ENCODE assay signal across 6 cellular contexts in the genomic region with DNA sequence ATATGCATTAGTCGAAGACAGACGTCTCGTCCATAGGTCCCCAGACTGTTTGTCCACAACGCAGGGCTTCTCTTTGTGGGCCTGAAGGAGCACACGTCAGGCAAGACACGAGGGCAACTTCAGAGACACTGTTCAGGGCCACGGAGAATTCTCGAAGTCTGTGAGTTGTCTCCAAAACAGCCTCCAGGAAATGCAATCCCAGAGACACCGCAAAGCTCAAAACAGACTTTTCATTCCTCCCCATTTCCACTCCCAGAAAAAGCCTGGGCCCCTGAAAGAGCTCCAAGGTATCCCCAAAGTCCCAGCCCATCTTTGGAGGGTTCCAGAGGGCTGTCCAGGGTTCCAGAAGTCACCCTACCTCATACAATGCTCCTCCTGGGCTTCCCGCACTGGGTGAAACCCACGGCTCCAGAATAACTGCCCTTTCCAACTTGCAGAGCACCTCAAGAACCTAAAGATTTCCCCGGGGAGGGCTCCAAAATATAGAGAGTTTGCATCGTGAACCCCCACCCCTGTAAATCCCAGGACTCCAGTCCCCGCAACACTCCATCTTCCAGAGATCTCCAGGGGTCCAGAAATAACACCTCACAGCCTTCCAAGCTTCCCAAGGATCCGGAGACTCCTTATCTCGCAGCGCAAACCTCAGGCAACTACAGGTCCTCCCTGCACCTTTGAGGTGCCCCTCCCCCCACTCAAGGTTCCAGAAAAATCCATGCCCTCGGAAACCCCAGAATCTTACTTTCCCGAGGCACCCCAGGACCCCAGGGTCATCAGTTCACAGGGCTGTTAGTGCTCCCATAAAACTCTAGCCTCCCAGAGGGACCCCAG. TPM values are rescaled to one million over a fixed set of nuclear protein-coding genes. Genes with fewer than 3 reads are reported as not detected.
DNase-seq lines count a peak whose midpoint lies in the region; ATAC-seq lines count a peak whose summit lies in the region.

No MANE protein-coding gene starts in this region.

- peak overlapping the region; percentile 93 for H2AK5ac ChIP-seq in trophoblast cell (ENCODE audit: low read length)

- peaks cover 24 to 31% of the 10 kb centered on the region in 2 experiments for H3K36me3 ChIP-seq in trophoblast cell (ENCODE audit: control insufficient read depth in 1 of 2, insufficient read depth in 2 of 2, low read length in 2 of 2)

- no peaks in the 10 kb centered on the region for H3K9me3 ChIP-seq in trophoblast cell (ENCODE audit: insufficient read depth, low read depth, low read length)

- H3K79me2 ChIP-seq in trophoblast cell (ENCODE audit: control insufficient read depth, insufficient read depth, low read length, poor library complexity): peaks cover 16% of the 10 kb centered on the region

- H3K79me1 ChIP-seq in trophoblast cell (ENCODE audit: low read length): peaks cover 31% of the 10 kb centered on the region

- peak overlapping the region; percentile 84 for H4K12ac ChIP-seq in trophoblast cell (ENCODE audit: low read depth, low read length)

- H4K91ac ChIP-seq in trophoblast cell (ENCODE audit: low read depth, low read length): peak overlapping the region; percentile 99

- no peaks in the 10 kb centered on the region for H3K27me3 ChIP-seq in trophoblast cell (ENCODE audit: insufficient read depth, low read length)

- peak overlapping the region; percentile 97 for H3K27ac Mint-ChIP-seq in activated CD4-positive, alpha-beta T cell treated with anti-CD3 and anti-CD28 coated beads, Interleukin-2, amount 10 ng/mL, durations not matched to agents 7 days and 5 days

- H3K4me1 Mint-ChIP-seq in activated CD4-positive, alpha-beta T cell treated with anti-CD3 and anti-CD28 coated beads, Interleukin-2, amount 10 ng/mL, durations not matched to agents 7 days and 5 days: peaks cover 75% of the 10 kb centered on the region

- H3K4me2 ChIP-seq in trophoblast cell (ENCODE audit: low read length): peak overlapping the region; percentile 48

- peak overlapping the region; percentile 91 for H3K4ac ChIP-seq in trophoblast cell (ENCODE audit: low read depth, low read length)

- peak overlapping the region; percentile 71 for H2AFZ ChIP-seq in trophoblast cell (ENCODE audit: insufficient read depth, low read length, poor library complexity)

- peak overlapping the region; percentile 90 for H3K4me3 Mint-ChIP-seq in activated CD4-positive, alpha-beta T cell treated with anti-CD3 and anti-CD28 coated beads, Interleukin-2, amount 10 ng/mL, durations not matched to agents 7 days and 5 days

- H3K27me3 Mint-ChIP-seq in activated CD4-positive, alpha-beta T cell treated with anti-CD3 and anti-CD28 coated beads, Interleukin-2, amount 10 ng/mL, durations not matched to agents 7 days and 5 days: no peaks in the 10 kb centered on the region

- no peak for DNase-seq in activated CD4-positive, alpha-beta T cell treated with anti-CD3 and anti-CD28 coated beads, Interleukin-2, amount 10 ng/mL, durations not matched to agents 7 days and 5 days
- no peak for DNase-seq in activated CD4-positive, alpha-beta T cell treated with anti-CD3 and anti-CD28 coated beads for 4 hours
- DNase-seq in trophoblast cell: peak in 1 of 2 donors; percentile 39
- no peak for DNase-seq in NCI-H146 treated with DMSO at 0.1 percent for 48 hours (lab: John Stamatoyannopoulos, UW; ENCODE audit: unreplicated experiment)

- POLR2A ChIA-PET in activated CD4-positive, alpha-beta T cell treated with anti-CD3 and anti-CD28 coated beads, Interleukin-2, amount 10 ng/mL, durations not matched to agents 7 days and 5 days (lab: Charles Lee): interaction anchor here (1.1 kb wide), 2 partner anchors 93 to 104 kb away, joined by 3 read pairs; a partner anchor contains a TSS

- H3K4me3 ChIP-seq in trophoblast cell (ENCODE audit: low read depth, low read length): no peak overlapping the region

- WGBS in trophoblast cell (ENCODE audit: extremely low coverage, insufficient coverage, insufficient read length): no CpG with 5 or more reads among the region's 19 CpGs

- H3K27ac ChIP-seq in cingulate gyrus (ENCODE audit: low read depth, low read length) (peak overlapping the region; percentile 97), trophoblast cell (ENCODE audit: low read depth, low read length) (peak overlapping the region; percentile 97)

- ATAC-seq in activated CD4-positive, CD25-positive, alpha-beta regulatory T cell treated with anti-CD3 and anti-CD28 coated beads, Interleukin-2, amount 50 U/mL, for 24 hours: no peak

- H3K36me3 Mint-ChIP-seq in activated CD4-positive, alpha-beta T cell treated with anti-CD3 and anti-CD28 coated beads, Interleukin-2, amount 10 ng/mL, durations not matched to agents 7 days and 5 days (ENCODE audit: low read depth): peaks cover 44% of the 10 kb centered on the region

- H3K9ac ChIP-seq in trophoblast cell (ENCODE audit: low read length): peak overlapping the region; percentile 20

- CTCF ChIA-PET in activated CD4-positive, alpha-beta T cell treated with anti-CD3 and anti-CD28 coated beads, Interleukin-2, amount 10 ng/mL, durations not matched to agents 7 days and 5 days (lab: Charles Lee): interaction anchor here (0.6 to 2.1 kb wide), 5 partner anchors 9 to 128 kb away, joined by 3 to 7 read pairs (median 3); a partner anchor contains a TSS

- H2BK120ac ChIP-seq in trophoblast cell (ENCODE audit: insufficient read depth, low read length, poor library complexity): peak overlapping the region; percentile 97

- peak overlapping the region; percentile 96 for H3K14ac ChIP-seq in trophoblast cell (ENCODE audit: low read length)

- H2BK5ac ChIP-seq in trophoblast cell (ENCODE audit: low read depth, low read length, poor library complexity): peak overlapping the region; percentile 78

- peaks cover 25 to 29% of the 10 kb centered on the region in 2 experiments for H3K4me1 ChIP-seq in trophoblast cell (ENCODE audit: control insufficient read depth in 1 of 2, insufficient read depth in 2 of 2, low read length in 2 of 2)

- peak overlapping the region; percentile 88 for H4K8ac ChIP-seq in trophoblast cell (ENCODE audit: low read depth, low read length)

- H3K23ac ChIP-seq in trophoblast cell (ENCODE audit: low read length): no peak overlapping the region

- peak overlapping the region; percentile 95 for H3K18ac ChIP-seq in trophoblast cell (ENCODE audit: low read length)

- peak overlapping the region; percentile 67 for H2BK12ac ChIP-seq in trophoblast cell (ENCODE audit: low read length)

- H3K9me3 Mint-ChIP-seq in activated CD4-positive, alpha-beta T cell treated with anti-CD3 and anti-CD28 coated beads, Interleukin-2, amount 10 ng/mL, durations not matched to agents 7 days and 5 days: no peaks in the 10 kb centered on the region

RNA-seq across cellular contexts. Expression of a gene that starts 0.7 kb away (rescaled TPM):
- 100 to 1,000 TPM; 683 to 880 TPM for total RNA-seq in activated CD4-positive, alpha-beta T cell treated with anti-CD3 and anti-CD28 coated beads, Interleukin-2, amount 10 ng/mL, durations not matched to agents 7 days and 5 days
- 3,699 and 3,930 TPM in 2 replicates for polyA plus RNA-seq in trophoblast cell (2013)

RNA-seq across cellular contexts. Expression of a gene that starts 9.7 kb away (rescaled TPM):
- 100 to 1,000 TPM; 310 to 324 TPM for total RNA-seq in activated CD4-positive, alpha-beta T cell treated with anti-CD3 and anti-CD28 coated beads, Interleukin-2, amount 10 ng/mL, durations not matched to agents 7 days and 5 days
- 92.3 and 93.5 TPM in 2 replicates for polyA plus RNA-seq in trophoblast cell (2013)

RNA-seq across cellular contexts. Expression of a gene that starts 28.7 kb away (rescaled TPM):
- total RNA-seq in activated CD4-positive, alpha-beta T cell treated with anti-CD3 and anti-CD28 coated beads, Interleukin-2, amount 10 ng/mL, durations not matched to agents 7 days and 5 days: 10 to 100 TPM; 55.8 to 60.8 TPM
- polyA plus RNA-seq in trophoblast cell (2013): 64.3 and 68.6 TPM in 2 replicates

RNA-seq across cellular contexts. Expression of a gene that starts 29.3 kb away (rescaled TPM):
- total RNA-seq in activated CD4-positive, alpha-beta T cell treated with anti-CD3 and anti-CD28 coated beads, Interleukin-2, amount 10 ng/mL, durations not matched to agents 7 days and 5 days: 10 to 100 TPM; 82.2 to 89.4 TPM
- 58.0 and 58.6 TPM in 2 replicates for polyA plus RNA-seq in trophoblast cell (2013)

RNA-seq across cellular contexts. Expression of a gene that starts 30.9 kb away (rescaled TPM):
- total RNA-seq in activated CD4-positive, alpha-beta T cell treated with anti-CD3 and anti-CD28 coated beads, Interleukin-2, amount 10 ng/mL, durations not matched to agents 7 days and 5 days: 1 to 10 TPM; 3.1 to 3.2 TPM
- polyA plus RNA-seq in trophoblast cell (2013): 0.18 and 0.23 TPM in 2 replicates
